ENCODE assay signal across 8 cellular contexts in genomic region chr19:42303101-42303464, GRCh38. TPM values are rescaled to one million over a fixed set of nuclear protein-coding genes. Genes with fewer than 3 reads are reported as not detected.
DNase-seq lines count a peak whose midpoint lies in the region; ATAC-seq, FAIRE-seq and TF ChIP-seq lines count a peak whose summit lies in the region.

No MANE protein-coding gene starts in this region.

- intact Hi-C loops in testis (cut with DNase I; ENCODE audit: low total_unique reads): no loop called here

- H3K27ac Mint-ChIP-seq in WTC11: peak overlapping the region; percentile 39; the same call in 1 of the 2 replicates

- peak overlapping the region; percentile 85 for H3K4me3 Mint-ChIP-seq in activated T-cell treated with anti-CD3 and anti-CD28 coated beads, Interleukin-2, amount 50 U/mL, for 4 hours
- H3K4me3 Mint-ChIP-seq in WTC11: peak overlapping the region; percentile 88

- no peaks in the 10 kb centered on the region for H3K27me3 Mint-ChIP-seq in activated T-cell treated with anti-CD3 and anti-CD28 coated beads, Interleukin-2, amount 50 U/mL, for 4 hours (ENCODE audit: low read depth)
- H3K27me3 Mint-ChIP-seq in WTC11 (ENCODE audit: low read depth): no peaks in the 10 kb centered on the region; the same call in none of the 2 replicates

- no peaks in the 10 kb centered on the region for H3K9me3 Mint-ChIP-seq in activated T-cell treated with anti-CD3 and anti-CD28 coated beads, Interleukin-2, amount 50 U/mL, for 4 hours
- no peaks in the 10 kb centered on the region for H3K9me3 Mint-ChIP-seq in WTC11

- no peaks in the 10 kb centered on the region for H3K27me3 ChIP-seq in iPS-15b (ENCODE audit: control insufficient read depth, insufficient read depth, low read length)
- H3K27me3 ChIP-seq in testis: no peaks in the 10 kb centered on the region

- H3K9me3 ChIP-seq in iPS-15b (ENCODE audit: control insufficient read depth, insufficient read depth, low read length) (no peaks in the 10 kb centered on the region), testis (no peaks in the 10 kb centered on the region)

- H3K9ac ChIP-seq in iPS-15b (ENCODE audit: low read depth, low read length): no peak overlapping the region

- TF ChIP-seq CTCF in WTC11 (IDR thresholded peaks at IDR 0.05) (no peak), testis (IDR thresholded peaks at IDR 0.05) (no peak), D721Med (IDR thresholded peaks at IDR 0.05; ENCODE audit: insufficient read depth, missing control alignments) (no peak)

- H3K4me1 ChIP-seq in iPS-15b (ENCODE audit: control insufficient read depth, insufficient read depth, low read length) (peaks cover 8% of the 10 kb centered on the region), testis (peaks cover 9% of the 10 kb centered on the region)

- no peak for TF ChIP-seq POLR2A in testis (IDR thresholded peaks at IDR 0.05)

- CTCF ChIA-PET in WTC11 (lab: Charles Lee): interaction anchor here (0.5 to 1.7 kb wide), 2 partner anchors 23 to 38 kb away, joined by 4 to 9 read pairs; no protein-coding TSS in a partner anchor

- DNase-seq in activated T-cell treated with anti-CD3 and anti-CD28 coated beads, Interleukin-2, amount 50 U/mL, for 4 hours: no peak
- no peak for DNase-seq in activated T-cell treated with anti-CD3 and anti-CD28 coated beads, Interleukin-2, amount 50 U/mL, for 1 hour
- DNase-seq in WTC11 (ENCODE audit: low spot score): no peak
- no peak for DNase-seq in testis
- no peak for DNase-seq in D721Med (ENCODE audit: insufficient read length, low spot score)
- no peak for DNase-seq in SKM-1 treated with dmso at 0.1 percent for 144 hours (lab: John Stamatoyannopoulos, UW; ENCODE audit: unreplicated experiment)
- no peak for DNase-seq in NAMALWA (ENCODE audit: low spot score)

- 40 to 55% methylated on average over 11 of the region's 11 CpGs for WGBS in testis, 2 donors

- H3K36me3 Mint-ChIP-seq in activated T-cell treated with anti-CD3 and anti-CD28 coated beads, Interleukin-2, amount 50 U/mL, for 4 hours (ENCODE audit: insufficient read depth): no peaks in the 10 kb centered on the region
- H3K36me3 Mint-ChIP-seq in WTC11: peaks cover 9% of the 10 kb centered on the region

- H3K27ac ChIP-seq in testis: no peak overlapping the region

- no peak for ATAC-seq in activated T-cell treated with anti-CD3 and anti-CD28 coated beads, Interleukin-2, amount 50 U/mL, for 4 hours
- no peak for ATAC-seq in WTC11

- peak overlapping the region; percentile 84 for H3K4me3 ChIP-seq in iPS-15b (ENCODE audit: low read depth, low read length)
- peak overlapping the region; percentile 57 to 62 for H3K4me3 ChIP-seq in testis

- no peaks in the 10 kb centered on the region for H3K36me3 ChIP-seq in iPS-15b (ENCODE audit: control insufficient read depth, insufficient read depth, low read length)
- H3K36me3 ChIP-seq in testis (ENCODE audit: low read depth, missing control alignments): no peaks in the 10 kb centered on the region

- H3K4me1 Mint-ChIP-seq in activated T-cell treated with anti-CD3 and anti-CD28 coated beads, Interleukin-2, amount 50 U/mL, for 4 hours (ENCODE audit: low read depth): peaks cover 24% of the 10 kb centered on the region
- peaks cover 27% of the 10 kb centered on the region for H3K4me1 Mint-ChIP-seq in WTC11

- POLR2A ChIA-PET in WTC11 (lab: Charles Lee): interaction anchor here (0.8 to 1.2 kb wide), 2 partner anchors 10 to 94 kb away, joined by 3 read pairs; partner anchors contain the start of gene TMEM145

- no peak for FAIRE-seq in D721Med (lab: Jason Lieb, UNC)

TF ChIP-seq in WTC11, 78 proteins besides CTCF, POLR2A, EP300 and RAD21 (continues in another document):
- TF ChIP-seq ATF6 (CRISPR knock-in tag; IDR thresholded peaks at IDR 0.05) (no peak), USF1 (CRISPR knock-in tag; IDR thresholded peaks at IDR 0.05) (no peak), FOXK1 (CRISPR knock-in tag; IDR thresholded peaks at IDR 0.05) (no peak), ESRRA (CRISPR knock-in tag; IDR thresholded peaks at IDR 0.05; ENCODE audit: borderline replicate concordance) (no peak), ZNF423 (CRISPR knock-in tag; IDR thresholded peaks at IDR 0.05) (no peak), PRDM15 (CRISPR knock-in tag; IDR thresholded peaks at IDR 0.05) (no peak), ETV6 (CRISPR knock-in tag; IDR thresholded peaks at IDR 0.05) (no peak)

RNA-seq across cellular contexts. Expression of gene PAFAH1B3, which starts 0.7 kb away (rescaled TPM):
- 10 to 100 TPM; 55.2 to 67.8 (median 60.0) TPM for total RNA-seq in activated T-cell treated with anti-CD3 and anti-CD28 coated beads, Interleukin-2, amount 50 U/mL, for 4 hours
- total RNA-seq in WTC11 (2021) (118 to 126 TPM (median 119 TPM) in 3 replicates), testis (10 to 100 TPM; 50.7 to 66.7 TPM)
- 45.1 TPM for polyA plus RNA-seq in testis (ENCODE audit: insufficient read depth, low read depth, low replicate concordance)

RNA-seq across cellular contexts. Expression of gene PRR19, which starts 1.2 kb away (rescaled TPM):
- total RNA-seq in activated T-cell treated with anti-CD3 and anti-CD28 coated beads, Interleukin-2, amount 50 U/mL, for 4 hours: 1 to 10 TPM in 2 of 3 donors, under 1 TPM in 1; 0.58 to 1.5 (median 1.3) TPM
- total RNA-seq in WTC11 (2021) (3.6 to 5.0 TPM (median 3.7 TPM) in 3 replicates), testis (10 to 100 TPM; 16.8 to 18.3 TPM)
- polyA plus RNA-seq in testis (ENCODE audit: insufficient read depth, low read depth, low replicate concordance): 37.4 TPM

RNA-seq across cellular contexts. Expression of gene TMEM145, which starts 10.0 kb away (rescaled TPM):
- not detected for total RNA-seq in activated T-cell treated with anti-CD3 and anti-CD28 coated beads, Interleukin-2, amount 50 U/mL, for 4 hours
- 6.9 to 7.1 TPM (median 7.0 TPM) in 3 replicates for total RNA-seq in WTC11 (2021)
- 10 to 100 TPM in 1 of 2 donors, 1 to 10 TPM in 1; 7.2 to 12.3 TPM for total RNA-seq in testis
- polyA plus RNA-seq in testis (ENCODE audit: insufficient read depth, low read depth, low replicate concordance): 6.9 TPM

RNA-seq across cellular contexts. Expression of gene MEGF8, which starts 22.4 kb away (rescaled TPM):
- 1 to 10 TPM; 6.9 to 7.6 (median 6.9) TPM for total RNA-seq in activated T-cell treated with anti-CD3 and anti-CD28 coated beads, Interleukin-2, amount 50 U/mL, for 4 hours
- 42.1 to 51.7 TPM (median 51.6 TPM) in 3 replicates for total RNA-seq in WTC11 (2021)
- 10 to 100 TPM; 26.9 to 27.3 TPM for total RNA-seq in testis
- 18.8 TPM for polyA plus RNA-seq in testis (ENCODE audit: insufficient read depth, low read depth, low replicate concordance)

RNA-seq across cellular contexts. Expression of gene CIC, which starts 34.0 kb away (rescaled TPM):
- 10 to 100 TPM; 54.9 to 67.3 (median 64.1) TPM for total RNA-seq in activated T-cell treated with anti-CD3 and anti-CD28 coated beads, Interleukin-2, amount 50 U/mL, for 4 hours
- total RNA-seq in WTC11 (2021) (53.0 to 58.5 TPM (median 55.8 TPM) in 3 replicates), testis (100 to 1,000 TPM; 163 to 181 TPM)
- 95.6 TPM for polyA plus RNA-seq in testis (ENCODE audit: insufficient read depth, low read depth, low replicate concordance)
